In the genomic region with DNA sequence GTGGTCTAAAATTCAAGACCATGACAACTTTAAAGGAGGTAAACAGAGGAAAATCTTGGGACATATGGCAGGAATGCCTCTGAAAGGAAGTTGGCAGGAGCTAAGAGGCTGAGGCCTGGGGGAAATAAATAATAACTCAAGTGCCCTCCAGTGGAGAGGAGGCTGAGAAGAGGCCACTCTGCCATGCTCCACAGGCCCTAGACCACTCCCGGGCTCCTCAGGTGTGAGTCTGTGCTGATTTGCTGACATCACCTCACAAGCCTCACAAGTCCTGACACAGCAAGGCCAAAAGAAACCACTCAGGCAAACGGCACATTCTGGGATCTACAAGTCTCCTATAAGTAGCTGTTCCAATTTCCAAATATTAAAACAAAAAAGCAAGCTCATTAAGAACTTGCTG, we compare ENCODE assay signal across 8 cellular contexts.
DNase-seq lines count a peak whose midpoint lies in the region; ATAC-seq and TF ChIP-seq lines count a peak whose summit lies in the region.

No MANE protein-coding gene starts in this region.

- H3K27ac ChIP-seq in Karpas-422 (ENCODE audit: low read length), result peak overlapping the region; percentile 96
- 0 out of 2 replicates have a peak overlapping the region, but pooled peaks have one; percentile 17 for H3K27ac ChIP-seq in SK-N-MC
- no peak overlapping the region for H3K27ac ChIP-seq in right atrium auricular region

- H3K9me2 ChIP-seq in Karpas-422 (replicated peaks; ENCODE audit: insufficient read depth, low read length), result no peaks in the 10 kb centered on the region

- H3K27me3 ChIP-seq in Karpas-422 (ENCODE audit: low read length), result no peaks in the 10 kb centered on the region
- H3K27me3 ChIP-seq in right atrium auricular region, result no peaks in the 10 kb centered on the region

- H3K9ac ChIP-seq in Karpas-422 (ENCODE audit: low read length), result peak overlapping the region; percentile 72
- H3K9ac ChIP-seq in SK-N-MC (ENCODE audit: insufficient read length), result no peak overlapping the region

- H3K79me2 ChIP-seq in Karpas-422 (ENCODE audit: low read length), result peaks cover 32% of the 10 kb centered on the region

- peak overlapping the region; percentile 84 for H3K4me2 ChIP-seq in Karpas-422 (ENCODE audit: low read depth, low read length, poor library complexity, severe bottlenecking)

- H3K4me1 ChIP-seq in Karpas-422 (ENCODE audit: low read length) (peaks cover 63% of the 10 kb centered on the region), right atrium auricular region (no peaks in the 10 kb centered on the region)

- peaks cover 10% of the 10 kb centered on the region for H3K36me3 ChIP-seq in Karpas-422 (ENCODE audit: insufficient read depth, low read length)
- H3K36me3 ChIP-seq in SK-N-MC (ENCODE audit: insufficient read depth, low read length), result no peaks in the 10 kb centered on the region
- H3K36me3 ChIP-seq in right atrium auricular region, result no peaks in the 10 kb centered on the region

- DNase-seq in DMS153 (lab: John Stamatoyannopoulos, UW) (peak; percentile 38), Karpas-422 (peak; percentile 75), SK-N-MC (ENCODE audit: low read depth, low spot score) (no peak), islet precursor cell (peak; percentile 64), Kasumi-1 (lab: John Stamatoyannopoulos, UW) (no peak), right atrium auricular region (ENCODE audit: low spot score) (no peak), hepatic stellate cell (ENCODE audit: low spot score) (no peak)

- TF ChIP-seq CTCF in right atrium auricular region (IDR thresholded peaks at IDR 0.05), result no peak

- no peaks in the 10 kb centered on the region for H4K20me1 ChIP-seq in Karpas-422 (ENCODE audit: insufficient read depth, low read depth, low read length)

- no peak overlapping the region for H2AFZ ChIP-seq in Karpas-422 (ENCODE audit: low read length)

- ATAC-seq in GM18520 (IDR thresholded peaks at IDR 0.05; ENCODE audit: unreplicated experiment), result no peak

- no peak overlapping the region; the same call in none of the 2 replicates for H3K4me3 ChIP-seq in Karpas-422 (ENCODE audit: low read length)
- H3K4me3 ChIP-seq in SK-N-MC, result no peak overlapping the region
- H3K4me3 ChIP-seq in right atrium auricular region, result no peak overlapping the region

- H3K9me3 ChIP-seq in Karpas-422 (ENCODE audit: low read length) (no peaks in the 10 kb centered on the region), SK-N-MC (ENCODE audit: low read depth, low read length) (no peaks in the 10 kb centered on the region), right atrium auricular region (no peaks in the 10 kb centered on the region)

Comparison
In these comparisons a context has a peak if more than half of its experiments do, and no peak if none do; other contexts are left out.
1. DNase-seq: peak in DMS153 (single experiment), Karpas-422 (single experiment) and islet precursor cell (single experiment); none in SK-N-MC (single experiment), Kasumi-1 (0 of 2), right atrium auricular region (single experiment) and hepatic stellate cell (single experiment).
2. H3K27ac ChIP-seq: peak in Karpas-422 (single experiment) and SK-N-MC (single experiment); none in right atrium auricular region (0 of 2).